Comparison of ENCODE assay signal across 35 cellular contexts in the genomic region with DNA sequence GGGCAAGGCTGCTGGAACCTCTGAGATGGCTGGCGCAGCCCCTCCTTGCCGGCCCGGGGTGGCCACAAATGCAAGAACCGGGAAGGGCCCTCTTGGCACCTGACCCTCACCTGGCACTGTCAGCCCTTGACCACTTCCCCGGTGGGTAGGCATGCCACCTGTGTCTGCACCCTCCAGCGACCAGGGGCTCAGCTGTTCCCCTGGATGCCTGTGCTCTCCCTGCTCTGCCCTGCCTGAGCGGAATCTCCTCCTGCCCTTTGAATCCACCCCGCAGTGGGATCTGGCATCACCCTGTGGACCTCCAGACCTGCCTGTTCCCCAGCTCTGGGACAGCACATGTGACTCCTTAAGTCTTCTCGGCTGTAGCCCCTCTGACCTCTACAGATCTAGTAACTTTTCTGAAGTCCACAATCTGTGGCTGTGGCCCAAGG. TPM values are rescaled to one million over a fixed set of nuclear protein-coding genes. Genes with fewer than 3 reads are reported as not detected.
DNase-seq lines count a peak whose midpoint lies in the region; ATAC-seq and TF ChIP-seq lines count a peak whose summit lies in the region.
"Had no signal": no experiment of that assay in that cellular context is flagged by ENCODE, and none has a peak within 500 bp of the region (broad histone marks: within the 10 kb centered on the region; RNA-seq: fewer than 3 reads in every experiment).

No MANE protein-coding gene starts in this region.

- no peaks in the 10 kb centered on the region for H3K79me2 ChIP-seq in GM23248 (ENCODE audit: insufficient read depth)

- H3K27me3 ChIP-seq in esophagus squamous epithelium, result peaks cover 0 to 28% (median 2%) of the 10 kb centered on the region in 4 donors
- H3K27me3 ChIP-seq in neuronal stem cell (ENCODE audit: control insufficient read depth in 3 of 3, insufficient read depth in 3 of 3, low read depth in 1 of 3, low read length in 3 of 3), result peaks cover 0 to 38% (median 0%) of the 10 kb centered on the region in 3 experiments
- H3K27me3 ChIP-seq in tibial artery, result peaks cover 0 to 3% of the 10 kb centered on the region in 2 donors
- peaks cover 16% of the 10 kb centered on the region for H3K27me3 ChIP-seq in GM23248 (replicated peaks; ENCODE audit: insufficient read depth)

- H2BK15ac ChIP-seq in neuronal stem cell (ENCODE audit: low read length), result peak overlapping the region; percentile 27

- H4K91ac ChIP-seq in neuronal stem cell (ENCODE audit: low read depth, low read length, poor library complexity), result no peak overlapping the region

- H3K14ac ChIP-seq in neuronal stem cell (ENCODE audit: low read length), result no peak overlapping the region

- no peak for TF ChIP-seq CTCF in HEK293 (tag by site-specific recombination; IDR thresholded peaks at IDR 0.05)
- no peak for TF ChIP-seq CTCF in esophagus squamous epithelium (IDR thresholded peaks at IDR 0.05)
- TF ChIP-seq CTCF in tibial artery (IDR thresholded peaks at IDR 0.05), result no peak
- TF ChIP-seq CTCF in GM10248 (IDR thresholded peaks at IDR 0.05; ENCODE audit: control extremely low read depth, extremely low read depth, low read depth, missing control alignments), result no peak

- CTCF ChIA-PET in HEK293 (lab: Yijun Ruan, JAX) (interaction anchor here (0.6 to 6.4 kb wide), 9 partner anchors 10 to 137 kb away, joined by 3 to 91 read pairs (median 6); no protein-coding TSS in a partner anchor), GM10248 (lab: Yijun Ruan, JAX) (interaction anchor here (4.1 to 4.7 kb wide), 2 partner anchors 11 to 128 kb away, joined by 36 to 59 read pairs; no protein-coding TSS in a partner anchor)

- intact Hi-C loops in esophagus squamous epithelium (cut with DNase I) (loop anchor here (5.0 kb wide), 1 partner anchor 130 kb away; no protein-coding TSS in a partner anchor), tibial artery (cut with DNase I; ENCODE audit: low total_unique reads) (loop anchor here (5.0 kb wide), 1 partner anchor 130 kb away; no protein-coding TSS in a partner anchor)

- ATAC-seq in HG02588 (IDR thresholded peaks at IDR 0.05; ENCODE audit: unreplicated experiment), result no peak
- ATAC-seq: activated CD4-positive, CD25-positive, alpha-beta regulatory T cell treated with anti-CD3 and anti-CD28 coated beads, Interleukin-2, amount 50 U/mL, for 24 hours; activated naive CD4-positive, alpha-beta T cell treated with anti-CD3 and anti-CD28 coated beads, Interleukin-2, amount 50 U/mL, for 72 hours; activated T-helper 17 cell treated with anti-CD3 and anti-CD28 coated beads, Interleukin-2, amount 50 U/mL, for 72 hours; foreskin keratinocyte; pancreas had no signal

- no peak overlapping the region for H2BK5ac ChIP-seq in neuronal stem cell (ENCODE audit: low read length)

- H2AFZ ChIP-seq in neuronal stem cell (ENCODE audit: low read length), result no peak overlapping the region
- H2AFZ ChIP-seq in GM23248, result no peak overlapping the region

- H3K9me2 ChIP-seq in GM23248 (ENCODE audit: insufficient read depth), result no peaks in the 10 kb centered on the region

- no peak overlapping the region for H3K4me3 ChIP-seq in HEK293 (ENCODE audit: low read depth, low read length)
- H3K4me3 ChIP-seq in esophagus squamous epithelium, result no peak overlapping the region
- H3K4me3 ChIP-seq in neuronal stem cell (ENCODE audit: low read length in 2 of 2), result no peak overlapping the region
- H3K4me3 ChIP-seq in tibial artery, result no peak overlapping the region
- H3K4me3 ChIP-seq in GM23248, result no peak overlapping the region
- H3K4me3 ChIP-seq: coronary artery, pancreas, SK-N-MC, thoracic aorta had no signal

- H2BK120ac ChIP-seq in neuronal stem cell (ENCODE audit: low read depth, low read length), result no peak overlapping the region

- H3K79me1 ChIP-seq in neuronal stem cell (ENCODE audit: low read depth, low read length), result no peaks in the 10 kb centered on the region

- H2AK5ac ChIP-seq in neuronal stem cell (ENCODE audit: low read depth, low read length), result no peak overlapping the region

- WGBS in esophagus squamous epithelium, 2 donors, result 82 to 100% methylated on average over 1 to 7 of the region's 9 CpGs
- no CpG with 5 or more reads among the region's 9 CpGs for WGBS in neuronal stem cell (ENCODE audit: extremely low coverage in 2 of 2, insufficient read length in 2 of 2, insufficient replicate concordance in 1 of 2), 2 donors
- 82 to 87% methylated on average over 9 of the region's 9 CpGs for WGBS in GM23248 (ENCODE audit: low coverage in 1 of 2, low lambda C conversion rate in 2 of 2, missing lambda C conversion rate in 2 of 2), 2 experiments

- no peak overlapping the region for H4K8ac ChIP-seq in neuronal stem cell (ENCODE audit: low read depth, low read length)

- no peaks in the 10 kb centered on the region for H4K20me1 ChIP-seq in GM23248 (ENCODE audit: insufficient read depth)

- in situ Hi-C loops in GM23248 (cut with MboI), result no loop called here

- POLR2A ChIA-PET in HEK293 (lab: Yijun Ruan, JAX), result interaction anchor here (1.1 kb wide), 1 partner anchor 128 kb away, joined by 3 read pairs; no protein-coding TSS in a partner anchor
- POLR2A ChIA-PET in GM10248 (lab: Yijun Ruan, JAX), result no interaction called here

- no peaks in the 10 kb centered on the region for H3K36me3 ChIP-seq in HEK293 (ENCODE audit: control insufficient read depth in 2 of 2, insufficient read depth in 1 of 2, low read length in 2 of 2)
- no peaks in the 10 kb centered on the region for H3K36me3 ChIP-seq in esophagus squamous epithelium
- no peaks in the 10 kb centered on the region for H3K36me3 ChIP-seq in neuronal stem cell (replicated peaks in 1 of 2; ENCODE audit: control insufficient read depth in 2 of 2, insufficient read depth in 2 of 2, low read length in 2 of 2)
- H3K36me3 ChIP-seq in tibial artery, result no peaks in the 10 kb centered on the region
- no peaks in the 10 kb centered on the region for H3K36me3 ChIP-seq in GM23248 (ENCODE audit: low read depth)
- H3K36me3 ChIP-seq: pancreas, thoracic aorta had no signal

- no peak for DNase-seq in esophagus squamous epithelium (lab: John Stamatoyannopoulos, UW)
- DNase-seq in neuronal stem cell (ENCODE audit: low spot score), result no peak
- DNase-seq in tibial artery, result peak in 1 of 2 donors; percentile 58
- DNase-seq in GM23248, result no peak
- DNase-seq in GM10248 (ENCODE audit: extremely low spot score), result no peak
- DNase-seq: activated CD4-positive, alpha-beta memory T cell treated with anti-CD3 and anti-CD28 coated beads, Interleukin-2, amount 10 ng/mL, durations not matched to agents 7 days and 5 days; activated CD8-positive, alpha-beta memory T cell treated with anti-CD3 and anti-CD28 coated beads, Interleukin-2, amount 50 U/mL, for 48 hours; anterior cingulate cortex; Calu3; DND-41; effector memory CD4-positive, alpha-beta T cell; erythroblast; foreskin keratinocyte; hypothalamus; immature natural killer cell; IMR-90; NCI-H1694; NCI-H446 treated with DMSO at 0.1 percent for 48 hours; NCI-H82; nephron progenitor cell; pancreas; RPMI8226; stimulated activated CD4-positive, alpha-beta T cell treated with anti-CD3 and anti-CD28 coated beads, Interleukin-4, amount 100 ng/mL, for 4 hours; stimulated activated naive CD4-positive, alpha-beta T cell had no signal

- H3K4ac ChIP-seq in neuronal stem cell (ENCODE audit: low read length), result no peak overlapping the region

- H3K18ac ChIP-seq in neuronal stem cell (ENCODE audit: low read length), result no peak overlapping the region

- H3F3A ChIP-seq in GM23248 (ENCODE audit: insufficient read depth), result no peaks in the 10 kb centered on the region

- no peak overlapping the region for H2BK12ac ChIP-seq in neuronal stem cell (ENCODE audit: low read length)

- H3K9me3 ChIP-seq in HEK293 (ENCODE audit: control insufficient read depth, insufficient read depth, low read depth, low read length) (no peaks in the 10 kb centered on the region), esophagus squamous epithelium (no peaks in the 10 kb centered on the region), neuronal stem cell (replicated peaks in 1 of 2; ENCODE audit: control insufficient read depth in 2 of 2, insufficient read depth in 1 of 2, low read depth in 1 of 2, low read length in 2 of 2) (peaks cover 0 to under 1% of the 10 kb centered on the region in 2 donors), tibial artery (no peaks in the 10 kb centered on the region), GM23248 (ENCODE audit: low read depth) (no peaks in the 10 kb centered on the region)
- H3K9me3 ChIP-seq: pancreas, thoracic aorta had no signal

- H3K4me1 ChIP-seq in HEK293 (ENCODE audit: control insufficient read depth, insufficient read depth, low read length) (no peaks in the 10 kb centered on the region), esophagus squamous epithelium (peaks cover 0 to 26% (median 22%) of the 10 kb centered on the region in 3 donors), neuronal stem cell (ENCODE audit: control insufficient read depth in 2 of 2, insufficient read depth in 1 of 2, low read depth in 1 of 2, low read length in 2 of 2) (peaks cover 0 to 2% of the 10 kb centered on the region in 2 donors), tibial artery (peaks cover 0 to 10% (median 4%) of the 10 kb centered on the region in 4 donors), GM23248 (ENCODE audit: insufficient read depth) (no peaks in the 10 kb centered on the region)
- H3K4me1 ChIP-seq: foreskin keratinocyte, pancreas had no signal

- H3K4me2 ChIP-seq in neuronal stem cell (ENCODE audit: insufficient read depth, low read length, poor library complexity, severe bottlenecking) (no peak overlapping the region), GM23248 (ENCODE audit: unreplicated experiment) (no peak overlapping the region)

- no peak overlapping the region for H3K27ac ChIP-seq in HEK293 (ENCODE audit: extremely low read depth, low read depth, low read length)
- peak overlapping the region in 3 of 4 donors; percentile 30 to 61 (median 60) for H3K27ac ChIP-seq in esophagus squamous epithelium
- H3K27ac ChIP-seq in neuronal stem cell (replicated peaks; ENCODE audit: low read length), result no peak overlapping the region
- H3K27ac ChIP-seq in tibial artery, result peak overlapping the region; percentile 28 to 39
- no peak overlapping the region for H3K27ac ChIP-seq in GM23248
- H3K27ac ChIP-seq: C4-2B, foreskin keratinocyte, pancreas, SK-N-MC had no signal

- TF ChIP-seq POLR2A in esophagus squamous epithelium (IDR thresholded peaks at IDR 0.05), result no peak

- H3K23ac ChIP-seq in neuronal stem cell (ENCODE audit: low read depth, low read length, poor library complexity), result no peak overlapping the region

- H3K9ac ChIP-seq in neuronal stem cell (ENCODE audit: low read depth, low read length, poor library complexity) (no peak overlapping the region), GM23248 (no peak overlapping the region)

TF ChIP-seq in HEK293, 187 proteins besides CTCF, POLR2A, EP300 and RAD21:
- TF ChIP-seq ZBTB17 (tag by site-specific recombination; IDR thresholded peaks at IDR 0.05) (peak; percentile 19; the same call in 1 of the 2 replicates), ZNF350 (tag by site-specific recombination; IDR thresholded peaks at IDR 0.05) (no peak)

RNA-seq across cellular contexts. Expression of a gene that starts 26.1 kb away (rescaled TPM):
- 10 to 100 TPM in 1 of 4 donors, 1 to 10 TPM in 2, under 1 TPM in 1; 0.80 to 12.0 (median 3.9) TPM for total RNA-seq in esophagus squamous epithelium
- 0.39 TPM for polyA plus RNA-seq in neuronal stem cell (2013, experiment 1 of 2)
- polyA plus RNA-seq in neuronal stem cell (2013, experiment 2 of 2), result 0.43 TPM
- total RNA-seq in GM23248 (2014; rRNA removed; shearing (Covaris generic)), result not detected in 2 replicates
- not detected in 2 replicates for polyA plus RNA-seq in GM23248 (2016; fragmentation: Nextera tagmentation; extraction: Ambion mirVana)
- total RNA-seq: activated naive CD4-positive, alpha-beta T cell treated with anti-CD3 and anti-CD28 coated beads, Interleukin-2, amount 50 U/mL, for 72 hours; bronchial epithelial cell; Calu3; foreskin keratinocyte; IMR-90 had no signal
- polyA plus RNA-seq: AG04450, foreskin keratinocyte, immature natural killer cell, IMR-90 had no signal

Comparison
In these comparisons a context has a peak if more than half of its experiments do, and no peak if none do; other contexts are left out.
1. H3K27ac ChIP-seq: peak in esophagus squamous epithelium (3 of 4) and tibial artery (2 of 2); none in HEK293 (single experiment), neuronal stem cell (single experiment) and GM23248 (single experiment).